Comparison of ENCODE assay signal across 35 cellular contexts in the genomic region with DNA sequence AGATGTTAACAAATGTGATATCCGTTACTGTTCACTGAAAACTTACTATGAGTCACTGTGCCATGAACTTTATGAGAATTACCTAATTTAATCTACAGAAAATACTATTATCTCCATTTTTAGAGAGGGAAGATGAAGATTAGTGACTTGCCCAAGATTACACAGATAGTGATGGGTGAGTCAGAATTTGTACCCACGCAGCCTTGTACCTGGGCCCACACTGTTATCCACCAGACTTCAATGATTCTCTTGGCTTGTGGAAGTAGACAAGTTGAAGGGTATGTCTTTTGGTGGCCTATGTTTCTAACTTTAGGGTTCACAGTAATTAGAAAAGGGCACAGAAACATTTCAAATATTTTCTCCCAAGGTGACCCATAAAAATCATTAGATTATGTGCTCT.
"Had no signal": no experiment of that assay in that cellular context is flagged by ENCODE, and none has a peak within 500 bp of the region (broad histone marks: within the 10 kb centered on the region; RNA-seq: fewer than 3 reads in every experiment).

No MANE protein-coding gene starts in this region.

- H3K9me3 Mint-ChIP-seq: activated B cell treated with CpG ODN at 0.5 μM for 24 hours; activated CD4-positive, alpha-beta T cell treated with anti-CD3 and anti-CD28 coated beads, Interleukin-2, amount 10 ng/mL, durations not matched to agents 24 days and 14 days; activated CD8-positive, alpha-beta T cell treated with anti-CD3 and anti-CD28 coated beads for 36 hours; activated naive CD4-positive, alpha-beta T cell treated with anti-CD3 and anti-CD28 coated beads for 36 hours; activated T-cell treated with anti-CD3 and anti-CD28 coated beads, Interleukin-2, amount 50 U/mL, for 4 hours; activated T-helper 1 cell treated with anti-CD3 and anti-CD28 coated beads, Interleukin-12 subunit alpha, Interleukin-12 subunit beta, Interleukin-2, Interleukin-4 antibody, amounts not matched to agents 30 ng/mL and 10 ng/mL and 1 ng/mL, durations not matched to agents 14 hours and 24 hours and 36 hours had no signal

- H3K27ac ChIP-seq: body of pancreas, brain microvascular endothelial cell, breast epithelium, VCaP had no signal

- ATAC-seq: activated CD8-positive, alpha-beta T cell treated with anti-CD3 and anti-CD28 coated beads for 36 hours; activated naive CD8-positive, alpha-beta T cell treated with anti-CD3 and anti-CD28 coated beads, Interleukin-2, amount 50 U/mL, for 24 hours; activated T-cell treated with anti-CD3 and anti-CD28 coated beads, Interleukin-2, amount 50 U/mL, for 4 hours; activated T-cell treated with anti-CD3 and anti-CD28 coated beads, Interleukin-2, amount 50 U/mL, for 72 hours; activated T-helper 17 cell treated with anti-CD3 and anti-CD28 coated beads, Interleukin-2, amount 50 U/mL, for 72 hours; body of pancreas had no signal

- H3K4me1 ChIP-seq: body of pancreas, breast epithelium had no signal

- DNase-seq: activated B cell treated with CpG ODN at 0.5 μM for 24 hours; activated CD4-positive, alpha-beta memory T cell treated with anti-CD3 and anti-CD28 coated beads for 36 hours; activated CD4-positive, alpha-beta T cell treated with anti-CD3 and anti-CD28 coated beads for 4 hours; activated CD4-positive, alpha-beta T cell treated with anti-CD3 and anti-CD28 coated beads, Interleukin-2, amount 10 ng/mL, durations not matched to agents 24 days and 14 days; activated CD4-positive, alpha-beta T cell treated with anti-CD3 and anti-CD28 coated beads, Interleukin-2, amount 50 U/mL, for 1 hour; activated CD4-positive, alpha-beta T cell treated with anti-CD3 and anti-CD28 coated beads, Interleukin-2, amount 50 U/mL, for 4 hours; activated CD4-positive, CD25-positive, alpha-beta regulatory T cell treated with anti-CD3 and anti-CD28 coated beads, Interleukin-2, amount 50 U/mL, for 72 hours; activated CD8-positive, alpha-beta memory T cell treated with anti-CD3 and anti-CD28 coated beads, Interleukin-2, amount 50 U/mL, for 4 hours; activated CD8-positive, alpha-beta T cell treated with anti-CD3 and anti-CD28 coated beads for 36 hours; activated effector memory CD4-positive, alpha-beta T cell treated with anti-CD3 and anti-CD28 coated beads, Interleukin-2, amount 50 U/mL, for 16 hours; activated gamma-delta T cell treated with Interleukin-2 at 50 U/mL for 16 hours; activated naive CD4-positive, alpha-beta T cell; activated naive CD4-positive, alpha-beta T cell treated with anti-CD3 and anti-CD28 coated beads for 36 hours; activated naive CD4-positive, alpha-beta T cell treated with anti-CD3 and anti-CD28 coated beads, Interleukin-2, amount 50 U/mL, for 16 hours; activated naive CD8-positive, alpha-beta T cell treated with anti-CD3 and anti-CD28 coated beads, Interleukin-2, amount 10 ng/mL, durations not matched to agents 7 days and 5 days; activated naive CD8-positive, alpha-beta T cell treated with anti-CD3 and anti-CD28 coated beads, Interleukin-2, amount 50 U/mL, for 24 hours; activated T-cell treated with anti-CD3 and anti-CD28 coated beads for 4 hours; activated T-cell treated with anti-CD3 and anti-CD28 coated beads, Interleukin-2, amount 50 U/mL, for 1 hour; activated T-cell treated with anti-CD3 and anti-CD28 coated beads, Interleukin-2, amount 50 U/mL, for 4 hours; activated T-cell treated with anti-CD3 and anti-CD28 coated beads, Interleukin-2, amount 50 U/mL, for 72 hours; amniotic stem cell; aorta; body of pancreas; brain microvascular endothelial cell; central memory CD4-positive, alpha-beta T cell; T-helper 1 cell; T-helper 2 cell; T-helper 9 cell had no signal

- H3K36me3 ChIP-seq: brain microvascular endothelial cell, breast epithelium had no signal

- H3K27me3 Mint-ChIP-seq: activated B cell treated with CpG ODN at 0.5 μM for 24 hours; activated CD4-positive, alpha-beta memory T cell treated with anti-CD3 and anti-CD28 coated beads for 36 hours; activated CD4-positive, alpha-beta T cell treated with anti-CD3 and anti-CD28 coated beads, Interleukin-2, amount 10 ng/mL, durations not matched to agents 24 days and 14 days; activated CD8-positive, alpha-beta T cell treated with anti-CD3 and anti-CD28 coated beads for 36 hours; activated naive CD8-positive, alpha-beta T cell; activated naive CD8-positive, alpha-beta T cell treated with anti-CD3 and anti-CD28 coated beads, Interleukin-2, amount 10 ng/mL, durations not matched to agents 7 days and 5 days; activated naive CD8-positive, alpha-beta T cell treated with anti-CD3 and anti-CD28 coated beads, Interleukin-2, amount 50 U/mL, for 24 hours; activated T-helper 17 cell treated with anti-CD3 and anti-CD28 coated beads, Interleukin-2, amount 50 U/mL, for 72 hours had no signal

- H3K36me3 Mint-ChIP-seq: activated CD4-positive, alpha-beta memory T cell treated with anti-CD3 and anti-CD28 coated beads for 36 hours; activated naive CD8-positive, alpha-beta T cell treated with anti-CD3 and anti-CD28 coated beads, Interleukin-2, amount 10 ng/mL, durations not matched to agents 7 days and 5 days had no signal

- H3K27me3 ChIP-seq: body of pancreas, brain microvascular endothelial cell, breast epithelium had no signal

- H3K4me1 Mint-ChIP-seq: activated B cell treated with CpG ODN at 0.5 μM for 24 hours; activated CD4-positive, alpha-beta T cell treated with anti-CD3 and anti-CD28 coated beads, Interleukin-2, amount 10 ng/mL, durations not matched to agents 24 days and 14 days; activated naive CD8-positive, alpha-beta T cell treated with anti-CD3 and anti-CD28 coated beads, Interleukin-2, amount 10 ng/mL, durations not matched to agents 7 days and 5 days; activated naive CD8-positive, alpha-beta T cell treated with anti-CD3 and anti-CD28 coated beads, Interleukin-2, amount 50 U/mL, for 24 hours; activated T-helper 17 cell treated with anti-CD3 and anti-CD28 coated beads, Interleukin-2, amount 50 U/mL, for 72 hours had no signal

- H3K9me3 ChIP-seq: body of pancreas, breast epithelium had no signal

- H3K4me3 ChIP-seq: body of pancreas, breast epithelium had no signal

- H3K27ac Mint-ChIP-seq: activated B cell treated with CpG ODN at 0.5 μM for 24 hours; activated CD4-positive, alpha-beta memory T cell treated with anti-CD3 and anti-CD28 coated beads for 36 hours; activated CD4-positive, alpha-beta T cell treated with anti-CD3 and anti-CD28 coated beads, Interleukin-2, amount 10 ng/mL, durations not matched to agents 24 days and 14 days; activated CD8-positive, alpha-beta T cell treated with anti-CD3 and anti-CD28 coated beads for 36 hours; activated naive CD4-positive, alpha-beta T cell treated with anti-CD3 and anti-CD28 coated beads for 36 hours; activated naive CD8-positive, alpha-beta T cell; activated naive CD8-positive, alpha-beta T cell treated with anti-CD3 and anti-CD28 coated beads, Interleukin-2, amount 10 ng/mL, durations not matched to agents 7 days and 5 days; activated naive CD8-positive, alpha-beta T cell treated with anti-CD3 and anti-CD28 coated beads, Interleukin-2, amount 50 U/mL, for 24 hours; activated T-cell treated with anti-CD3 and anti-CD28 coated beads, Interleukin-2, amount 50 U/mL, for 72 hours; activated T-helper 1 cell treated with anti-CD3 and anti-CD28 coated beads, Interleukin-12 subunit alpha, Interleukin-12 subunit beta, Interleukin-2, Interleukin-4 antibody, amounts not matched to agents 30 ng/mL and 10 ng/mL and 1 ng/mL, durations not matched to agents 14 hours and 24 hours and 36 hours; activated T-helper 17 cell treated with anti-CD3 and anti-CD28 coated beads, Interleukin-2, amount 50 U/mL, for 72 hours; T-helper 1 cell treated with Interleukin-12 subunit alpha and Interleukin-12 subunit beta and Interleukin-4 antibody, amounts not matched to agents 30 μg/mL and 1 μg/mL, for 36 hours; T-helper 2 cell treated with Interferon-gamma antibody and Interleukin-4, amounts not matched to agents 5 μg/mL and 100 μg/mL, for 36 hours had no signal

- H3K4me3 Mint-ChIP-seq: activated B cell treated with CpG ODN at 0.5 μM for 24 hours; activated CD4-positive, alpha-beta memory T cell treated with anti-CD3 and anti-CD28 coated beads for 36 hours; activated CD4-positive, alpha-beta T cell treated with anti-CD3 and anti-CD28 coated beads, Interleukin-2, amount 10 ng/mL, durations not matched to agents 24 days and 14 days; activated CD8-positive, alpha-beta T cell treated with anti-CD3 and anti-CD28 coated beads for 36 hours; activated naive CD4-positive, alpha-beta T cell treated with anti-CD3 and anti-CD28 coated beads for 36 hours; activated naive CD8-positive, alpha-beta T cell; activated naive CD8-positive, alpha-beta T cell treated with anti-CD3 and anti-CD28 coated beads, Interleukin-2, amount 10 ng/mL, durations not matched to agents 7 days and 5 days; activated naive CD8-positive, alpha-beta T cell treated with anti-CD3 and anti-CD28 coated beads, Interleukin-2, amount 50 U/mL, for 24 hours; activated T-cell treated with anti-CD3 and anti-CD28 coated beads, Interleukin-2, amount 50 U/mL, for 4 hours; activated T-cell treated with anti-CD3 and anti-CD28 coated beads, Interleukin-2, amount 50 U/mL, for 72 hours; activated T-helper 1 cell treated with anti-CD3 and anti-CD28 coated beads, Interleukin-12 subunit alpha, Interleukin-12 subunit beta, Interleukin-2, Interleukin-4 antibody, amounts not matched to agents 30 ng/mL and 10 ng/mL and 1 ng/mL, durations not matched to agents 14 hours and 24 hours and 36 hours; activated T-helper 17 cell treated with anti-CD3 and anti-CD28 coated beads, Interleukin-2, amount 50 U/mL, for 72 hours; T-helper 1 cell treated with Interleukin-12 subunit alpha and Interleukin-12 subunit beta and Interleukin-4 antibody, amounts not matched to agents 30 μg/mL and 1 μg/mL, for 36 hours; T-helper 2 cell treated with Interferon-gamma antibody and Interleukin-4, amounts not matched to agents 5 μg/mL and 100 μg/mL, for 36 hours had no signal
